8 cellular contexts compared by ENCODE assay signal in genomic region chr19:48618278-48618915, GRCh38. TPM values are rescaled to one million over a fixed set of nuclear protein-coding genes. Genes with fewer than 3 reads are reported as not detected.
A peak's percentile ranks its signal among the peaks of the same experiment; 100 is the strongest.
DNase-seq lines count a peak whose midpoint lies in the region; ATAC-seq and TF ChIP-seq lines count a peak whose summit lies in the region.

No MANE protein-coding gene starts in this region.

- POLR2A ChIA-PET in AG04449 (lab: Yijun Ruan, JAX): interaction anchor here (0.5 to 3.0 kb wide), 8 partner anchors 9 to 1458 kb away, joined by 3 to 28 read pairs (median 6); partner anchors contain the start of gene TMEM143

- DNase-seq in AG04449 (ENCODE audit: low read depth, low spot score) (no peak), choroid plexus epithelial cell (ENCODE audit: low read depth) (no peak), T-helper 9 cell (no peak), NCI-H1694 treated with DMSO at 0.1 percent for 48 hours (lab: John Stamatoyannopoulos, UW) (no peak)
- DNase-seq in Jurkat, Clone E6-1 (ENCODE audit: low read depth, low spot score): no peak

- peak overlapping the region; percentile 97 for H3K4me3 ChIP-seq in AG04449 (ENCODE audit: low read depth, low read length)
- peak overlapping the region; percentile 100 for H3K4me3 ChIP-seq in Jurkat, Clone E6-1 (ENCODE audit: low read length)
- peak overlapping the region; percentile 99 for H3K4me3 ChIP-seq in choroid plexus epithelial cell (ENCODE audit: low read depth, low read length)
- peak overlapping the region; percentile 93 to 97 for H3K4me3 ChIP-seq in muscle layer of duodenum (ENCODE audit: low read depth in 1 of 2, low read length in 2 of 2)

- ATAC-seq in GM18505 (IDR thresholded peaks at IDR 0.05; ENCODE audit: unreplicated experiment) (no peak), GM19395 (IDR thresholded peaks at IDR 0.05; ENCODE audit: unreplicated experiment) (no peak)

- H3K27me3 ChIP-seq in muscle layer of duodenum (ENCODE audit: low read depth, low read length): no peaks in the 10 kb centered on the region

- no peaks in the 10 kb centered on the region for H3K9me3 ChIP-seq in muscle layer of duodenum (ENCODE audit: control insufficient read depth in 1 of 2, low read length in 2 of 2)

- TF ChIP-seq POLR2A in GM18505 (IDR thresholded peaks at IDR 0.05; ENCODE audit: borderline replicate concordance, extremely low read depth, insufficient read depth, insufficient read length): no peak

- TF ChIP-seq CTCF in AG04449 (IDR thresholded peaks at IDR 0.05; ENCODE audit: insufficient read depth, low read length, missing control alignments): no peak
- TF ChIP-seq CTCF in choroid plexus epithelial cell (conservative IDR thresholded peaks at IDR 0.05; ENCODE audit: low read depth, low read length): no peak

- peak overlapping the region; percentile 87 for H3K27ac ChIP-seq in muscle layer of duodenum (ENCODE audit: low read length)

- H3K36me3 ChIP-seq in muscle layer of duodenum (ENCODE audit: control insufficient read depth in 1 of 2, insufficient read depth in 2 of 2, low read length in 2 of 2): peaks cover 16 to 31% of the 10 kb centered on the region in 2 donors

- H3K4me1 ChIP-seq in muscle layer of duodenum (ENCODE audit: control insufficient read depth in 1 of 2, insufficient read depth in 2 of 2, low read length in 2 of 2): peaks cover 14 to 40% of the 10 kb centered on the region in 2 donors

- CTCF ChIA-PET in AG04449 (lab: Yijun Ruan, JAX): interaction anchor here (1.0 to 6.1 kb wide), 5 partner anchors 10 to 128 kb away, joined by 4 to 27 read pairs (median 4); no protein-coding TSS in a partner anchor

RNA-seq across cellular contexts. Expression of gene RPL18, which starts 0.6 kb away (rescaled TPM):
- 2,707 TPM for polyA plus RNA-seq in Jurkat, Clone E6-1 (2012; ENCODE audit: insufficient read depth, insufficient read length)

RNA-seq across cellular contexts. Expression of gene SPHK2, which starts 0.9 kb away (rescaled TPM):
- 21.6 TPM for polyA plus RNA-seq in Jurkat, Clone E6-1 (2012; ENCODE audit: insufficient read depth, insufficient read length)

RNA-seq across cellular contexts. Expression of gene FAM83E, which starts 3.5 kb away (rescaled TPM):
- polyA plus RNA-seq in Jurkat, Clone E6-1 (2012; ENCODE audit: insufficient read depth, insufficient read length): not detected

RNA-seq across cellular contexts. Expression of gene SPACA4, which starts 11.9 kb away (rescaled TPM):
- polyA plus RNA-seq in Jurkat, Clone E6-1 (2012; ENCODE audit: insufficient read depth, insufficient read length): not detected

RNA-seq across cellular contexts. Expression of gene DBP, which starts 18.8 kb away (rescaled TPM):
- 23.6 TPM for polyA plus RNA-seq in Jurkat, Clone E6-1 (2012; ENCODE audit: insufficient read depth, insufficient read length)
